In the genomic region with DNA sequence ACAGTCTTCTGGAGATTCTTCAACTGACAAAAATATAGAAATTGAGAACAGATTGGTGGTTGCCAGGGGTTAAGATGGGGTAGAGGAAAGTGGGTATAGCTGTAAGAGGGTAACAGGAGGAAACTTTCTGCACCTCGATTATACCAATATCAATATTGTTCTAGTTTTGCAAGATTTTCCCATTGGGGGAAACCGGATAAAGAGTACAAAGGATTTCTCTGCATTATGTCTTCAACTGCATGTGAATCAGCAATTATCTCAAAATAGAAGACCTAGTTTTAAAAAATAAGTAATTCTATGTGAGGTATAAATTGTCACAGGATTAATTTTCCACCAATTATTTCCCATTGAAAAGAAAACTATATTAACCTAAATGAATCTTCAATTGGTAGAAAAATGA, we compare ENCODE assay signal across 3 cellular contexts.
"Had no signal": no experiment of that assay in that cellular context is flagged by ENCODE, and none has a peak within 500 bp of the region (broad histone marks: within the 10 kb centered on the region; RNA-seq: fewer than 3 reads in every experiment).

No MANE protein-coding gene starts in this region.

- DNase-seq: GDM1, GF-D8 had no signal

- H3K4me3 ChIP-seq: GM12878 had no signal
